In genomic region chr20:40689100-40689942, GRCh38 we compare ENCODE assay signal across 1 cellular context.
A peak's percentile ranks its signal among the peaks of the same experiment; 100 is the strongest.
TF ChIP-seq lines count a peak whose summit lies in the region.

TSS of gene MAFB (minus strand) at chr20:40689236. CDS start at chr20:40688850, 386 bp downstream.

TF ChIP-seq in HepG2, 621 proteins besides CTCF, POLR2A, EP300 and RAD21 (continued from another document and continues in another):
- TF ChIP-seq ZNF318 (CRISPR knock-in tag; IDR thresholded peaks at IDR 0.05) (no peak), ZNF33A (CRISPR knock-in tag; IDR thresholded peaks at IDR 0.05; ENCODE audit: borderline replicate concordance) (no peak), BCL6 (CRISPR knock-in tag; IDR thresholded peaks at IDR 0.05) (no peak; the same call in 1 of the 2 replicates), ZBTB46 (CRISPR knock-in tag; IDR thresholded peaks at IDR 0.05; ENCODE audit: borderline replicate concordance) (0 out of 2 replicates have a peak, but pooled peaks have one; percentile 48), ZMYM3 (CRISPR knock-in tag; IDR thresholded peaks at IDR 0.05) (no peak), ZNF274 (CRISPR knock-in tag; IDR thresholded peaks at IDR 0.05) (no peak; the same call in 1 of the 2 replicates), GPN1 (CRISPR knock-in tag; IDR thresholded peaks at IDR 0.05; ENCODE audit: borderline replicate concordance) (no peak), XRCC5 (optimal IDR thresholded peaks at IDR 0.05; ENCODE audit: low read length) (peak; percentile 22), ZFP82 (CRISPR knock-in tag; IDR thresholded peaks at IDR 0.05; ENCODE audit: borderline replicate concordance) (no peak), ZNF44 (CRISPR knock-in tag; IDR thresholded peaks at IDR 0.05) (no peak), NCOR1 (IDR thresholded peaks at IDR 0.05; ENCODE audit: borderline replicate concordance, low read length) (no peak), GABPB1 (CRISPR knock-in tag; IDR thresholded peaks at IDR 0.05) (no peak), ZNF263 (CRISPR knock-in tag; IDR thresholded peaks at IDR 0.05) (no peak; the same call in 1 of the 2 replicates), IRF9 (CRISPR knock-in tag; IDR thresholded peaks at IDR 0.05; ENCODE audit: borderline replicate concordance) (no peak), TERF1 (CRISPR knock-in tag; IDR thresholded peaks at IDR 0.05) (no peak), ZNF333 (CRISPR knock-in tag; IDR thresholded peaks at IDR 0.05; ENCODE audit: borderline replicate concordance) (0 out of 2 replicates have a peak, but pooled peaks have one; percentile 29), ATF2 (CRISPR knock-in tag; IDR thresholded peaks at IDR 0.05) (no peak), ZSCAN20 (CRISPR knock-in tag; IDR thresholded peaks at IDR 0.05; ENCODE audit: borderline replicate concordance) (no peak; the same call in 1 of the 2 replicates), ATM (IDR thresholded peaks at IDR 0.05; ENCODE audit: borderline replicate concordance) (no peak), FIP1L1 (IDR thresholded peaks at IDR 0.05; ENCODE audit: borderline replicate concordance, insufficient read depth, low read depth, low read length) (no peak), FOXA1 (IDR thresholded peaks at IDR 0.05) (no peak), FOXA1 (CRISPR knock-in tag; IDR thresholded peaks at IDR 0.05) (no peak), NFE2 (CRISPR knock-in tag; IDR thresholded peaks at IDR 0.05) (no peak), WIZ (CRISPR knock-in tag; IDR thresholded peaks at IDR 0.05) (no peak), CENPT (CRISPR knock-in tag; IDR thresholded peaks at IDR 0.05; ENCODE audit: low read depth) (no peak), SETDB1 (CRISPR knock-in tag; IDR thresholded peaks at IDR 0.05; ENCODE audit: borderline replicate concordance) (no peak), ZNF562 (CRISPR knock-in tag; IDR thresholded peaks at IDR 0.05; ENCODE audit: borderline replicate concordance) (no peak), ZNF292 (CRISPR knock-in tag; IDR thresholded peaks at IDR 0.05; ENCODE audit: borderline replicate concordance, low read depth) (peak; percentile 44; the same call in 1 of the 2 replicates), CBFB (CRISPR knock-in tag; IDR thresholded peaks at IDR 0.05) (no peak), ZNF879 (CRISPR knock-in tag; IDR thresholded peaks at IDR 0.05) (no peak), REPIN1 (CRISPR knock-in tag; IDR thresholded peaks at IDR 0.05; ENCODE audit: borderline replicate concordance, low read depth) (no peak; the same call in 1 of the 2 replicates), MED13 (CRISPR knock-in tag; IDR thresholded peaks at IDR 0.05) (no peak; the same call in 1 of the 2 replicates), ETV5 (CRISPR knock-in tag; IDR thresholded peaks at IDR 0.05; ENCODE audit: borderline replicate concordance) (no peak), HHEX (CRISPR knock-in tag; IDR thresholded peaks at IDR 0.05) (no peak), ZNF784 (CRISPR knock-in tag; IDR thresholded peaks at IDR 0.05; ENCODE audit: borderline replicate concordance) (no peak), NFAT5 (CRISPR knock-in tag; IDR thresholded peaks at IDR 0.05) (no peak), CBX2 (IDR thresholded peaks at IDR 0.05; ENCODE audit: low read depth, low read length) (no peak), CBX2 (CRISPR knock-in tag; IDR thresholded peaks at IDR 0.05; ENCODE audit: low read depth) (no peak), ZNF740 (CRISPR knock-in tag; IDR thresholded peaks at IDR 0.05) (0 out of 2 replicates have a peak, but pooled peaks have one; percentile 18), MLLT10 (CRISPR knock-in tag; IDR thresholded peaks at IDR 0.05) (no peak), PHB2 (IDR thresholded peaks at IDR 0.05; ENCODE audit: partially characterized antibody) (no peak), MIER2 (CRISPR knock-in tag; IDR thresholded peaks at IDR 0.05) (no peak)
